ENCODE assay signal across 8 cellular contexts in the genomic region with DNA sequence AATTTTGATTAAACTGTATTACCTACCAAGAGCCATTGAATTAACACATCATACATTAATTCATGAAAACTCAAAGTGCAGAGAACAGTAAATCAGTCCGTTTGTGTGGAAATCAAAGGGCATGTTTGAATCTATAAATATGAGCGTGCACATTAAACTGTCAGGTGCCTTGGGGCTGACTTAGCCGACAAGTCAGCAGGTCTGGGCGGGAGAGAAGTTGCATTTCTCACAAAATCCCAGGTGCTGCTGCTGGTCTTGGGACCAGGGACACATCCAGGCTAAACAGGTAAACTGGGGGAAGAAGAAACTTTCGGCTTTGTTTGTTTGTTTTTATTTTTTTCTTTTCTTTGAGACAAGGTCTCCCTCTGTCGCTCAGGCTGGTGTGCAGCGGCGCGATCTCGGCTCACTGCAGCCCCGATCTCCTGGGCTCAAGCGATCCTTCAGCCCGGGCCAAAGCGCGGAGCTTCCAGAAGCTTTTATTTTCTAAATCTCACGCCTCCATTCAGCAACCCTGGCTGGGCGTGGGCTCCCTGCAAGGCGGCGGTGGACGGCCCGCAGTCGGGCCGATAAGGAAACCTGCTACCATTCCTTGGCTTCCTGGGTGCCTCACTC.
A peak's percentile ranks its signal among the peaks of the same experiment; 100 is the strongest.
DNase-seq lines count a peak whose midpoint lies in the region; ATAC-seq, FAIRE-seq and TF ChIP-seq lines count a peak whose summit lies in the region.

No MANE protein-coding gene starts in this region.

- H3K27ac Mint-ChIP-seq in activated naive CD4-positive, alpha-beta T cell treated with anti-CD3 and anti-CD28 coated beads, Interleukin-2, amount 50 U/mL, for 72 hours: peak overlapping the region; percentile 92 to 98

- H3K27me3 ChIP-seq in right cardiac atrium (ENCODE audit: control insufficient read depth, insufficient read depth) (no peaks in the 10 kb centered on the region), sigmoid colon (no peaks in the 10 kb centered on the region)

- in situ Hi-C loops in GM13977 (cut with MboI; ENCODE audit: low pct_unique_long_range_greater_than_20kb, low sequenced_read_pairs, unreplicated experiment): loop anchor here (10.0 kb wide), 1 partner anchor 360 kb away; a partner anchor contains a TSS

- FAIRE-seq in RCC 7860 (lab: Jason Lieb, UNC): no peak

- intact Hi-C loops in right cardiac atrium (cut with DNase I): loop anchor here in 1 of 4 donors (10.0 kb wide), 1 partner anchor 360 kb away; a partner anchor contains a TSS
- intact Hi-C loops in sigmoid colon (cut with DNase I): loop anchor here (1.0 to 10.0 kb wide), 4 partner anchors 18 to 366 kb away; a partner anchor contains a TSS

- H3K9me3 ChIP-seq in right cardiac atrium (ENCODE audit: control insufficient read depth, low read length) (peaks cover 3% of the 10 kb centered on the region), sigmoid colon (peaks cover 0 to 9% (median 2%) of the 10 kb centered on the region in 4 donors)

- H3K9me3 Mint-ChIP-seq in activated naive CD4-positive, alpha-beta T cell treated with anti-CD3 and anti-CD28 coated beads, Interleukin-2, amount 50 U/mL, for 72 hours: peaks cover 8 to 11% of the 10 kb centered on the region in 2 donors

- under 1% methylated on average over 23 of the region's 23 CpGs for WGBS in right cardiac atrium
- 0 to 1% methylated on average over 23 of the region's 23 CpGs for WGBS in sigmoid colon, 2 donors

- peak overlapping the region; percentile 96 for H3K4me3 ChIP-seq in right cardiac atrium (ENCODE audit: low read length)
- peak overlapping the region; percentile 66 to 83 (median 82) for H3K4me3 ChIP-seq in sigmoid colon

- peaks cover 2% of the 10 kb centered on the region for H3K4me1 ChIP-seq in right cardiac atrium (ENCODE audit: control insufficient read depth, insufficient read depth, low read length)
- peaks cover 4 to 19% (median 13%) of the 10 kb centered on the region in 4 donors for H3K4me1 ChIP-seq in sigmoid colon

- no peaks in the 10 kb centered on the region for H3K36me3 ChIP-seq in sigmoid colon

- TF ChIP-seq POLR2A in sigmoid colon (IDR thresholded peaks at IDR 0.05): no peak

- no peak for TF ChIP-seq EP300 in sigmoid colon (IDR thresholded peaks at IDR 0.05)

- TF ChIP-seq CTCF in GM13977 (IDR thresholded peaks at IDR 0.05; ENCODE audit: extremely low read depth, insufficient read depth, missing control alignments) (peak; percentile 76), sigmoid colon (IDR thresholded peaks at IDR 0.05) (peak in 1 of 4 experiments; percentile 24)

- H3K36me3 Mint-ChIP-seq in activated naive CD4-positive, alpha-beta T cell treated with anti-CD3 and anti-CD28 coated beads, Interleukin-2, amount 50 U/mL, for 72 hours: peaks cover 12 to 14% of the 10 kb centered on the region in 2 donors

- H3K27ac ChIP-seq in right cardiac atrium (ENCODE audit: low read length) (peak overlapping the region; percentile 88), sigmoid colon (peak overlapping the region; percentile 83 to 93 (median 88))

- DNase-seq in Ammon's horn (ENCODE audit: low spot score) (peak; percentile 77), GM13977 (ENCODE audit: low spot score) (peak; percentile 48), NCI-H146 treated with DMSO at 0.1 percent for 48 hours (lab: John Stamatoyannopoulos, UW; ENCODE audit: unreplicated experiment) (peak; percentile 59), right cardiac atrium (peak in 2 of 3 donors; percentile 86 to 87), sigmoid colon (peak; percentile 86), RCC 7860 (ENCODE audit: low spot score) (no peak)
- DNase-seq in activated naive CD4-positive, alpha-beta T cell treated with anti-CD3 and anti-CD28 coated beads, Interleukin-2, amount 50 U/mL, for 72 hours (ENCODE audit: low spot score in 2 of 2): no peak

- ATAC-seq in HG02870 (IDR thresholded peaks at IDR 0.05; ENCODE audit: unreplicated experiment): peak; percentile 30
- ATAC-seq in activated naive CD4-positive, alpha-beta T cell treated with anti-CD3 and anti-CD28 coated beads, Interleukin-2, amount 50 U/mL, for 72 hours: peak; percentile 60 to 63
- ATAC-seq in right cardiac atrium: peak; percentile 71 to 76

Comparison
In these comparisons a context has a peak if more than half of its experiments do, and no peak if none do; other contexts are left out.
1. DNase-seq: peak in Ammon's horn (single experiment), GM13977 (single experiment), NCI-H146 treated with DMSO at 0.1 percent for 48 hours (single experiment), right cardiac atrium (2 of 3) and sigmoid colon (single experiment); none in activated naive CD4-positive, alpha-beta T cell treated with anti-CD3 and anti-CD28 coated beads, Interleukin-2, amount 50 U/mL, for 72 hours (0 of 2) and RCC 7860 (single experiment).
2. Peak in every context shown above with its lines, with median percentiles within 50 percentile points of each other: ATAC-seq.